Comparison of ENCODE assay signal across 8 cellular contexts in genomic region chr17:60390881-60391418, GRCh38. TPM values are rescaled to one million over a fixed set of nuclear protein-coding genes. Genes with fewer than 3 reads are reported as not detected.
DNase-seq lines count a peak whose midpoint lies in the region; ATAC-seq and TF ChIP-seq lines count a peak whose summit lies in the region.

No MANE protein-coding gene starts in this region.

- no peaks in the 10 kb centered on the region for H3K36me3 ChIP-seq in CD8-positive, alpha-beta T cell (ENCODE audit: insufficient read depth, low read length)
- H3K36me3 ChIP-seq in mammary epithelial cell (ENCODE audit: insufficient read depth, low read length) (no peaks in the 10 kb centered on the region), kidney epithelial cell (ENCODE audit: control insufficient read depth, insufficient read depth, low read length) (no peaks in the 10 kb centered on the region)

- no peak for TF ChIP-seq CTCF in CD8-positive, alpha-beta T cell (IDR thresholded peaks at IDR 0.05)
- TF ChIP-seq CTCF in mammary epithelial cell (conservative IDR thresholded peaks at IDR 0.05 in 1 of 2, IDR thresholded peaks at IDR 0.05 in 1 of 2; ENCODE audit: extremely low read depth in 1 of 2, insufficient read depth in 1 of 2, low read depth in 1 of 2, low read length in 2 of 2) (no peak), kidney epithelial cell (IDR thresholded peaks at IDR 0.05; ENCODE audit: insufficient read depth, low read length, poor library complexity, severe bottlenecking) (no peak)

- peak overlapping the region; percentile 95 for H3K4me3 Mint-ChIP-seq in CD8-positive, alpha-beta T cell

- H4K20me1 ChIP-seq in mammary epithelial cell (ENCODE audit: insufficient read depth, low read length) = no peaks in the 10 kb centered on the region

- WGBS in mammary epithelial cell (ENCODE audit: low coverage, missing lambda C conversion rate) = 3% methylated on average over 12 of the region's 12 CpGs

- peaks cover 10% of the 10 kb centered on the region for H3K36me3 Mint-ChIP-seq in CD8-positive, alpha-beta T cell

- peaks cover 47% of the 10 kb centered on the region for H3K4me1 Mint-ChIP-seq in CD8-positive, alpha-beta T cell (ENCODE audit: low read depth)

- peak overlapping the region; percentile 93 for H3K27ac Mint-ChIP-seq in CD8-positive, alpha-beta T cell

- H3K27me3 Mint-ChIP-seq in CD8-positive, alpha-beta T cell (ENCODE audit: low read depth) = no peaks in the 10 kb centered on the region

- in situ Hi-C loops in mammary epithelial cell (cut with MboI; ENCODE audit: low sequenced_read_pairs in 2 of 2) = no loop called here

- intact Hi-C loops in CD8-positive, alpha-beta T cell (cut with DNase I, micrococcal nuclease) = loop anchor here (2.0 to 10.0 kb wide), 7 partner anchors 30 to 1674 kb away; partner anchors contain the start of genes INTS2 (in 1 of the 2), MED13 (in 1 of the 2), PTRH2 (in 1 of the 2) and RPS6KB1 (in 1 of the 2)
- intact Hi-C loops in mammary epithelial cell (cut with micrococcal nuclease) = loop anchor here (2.0 to 10.0 kb wide), 2 partner anchors 32 to 56 kb away; no protein-coding TSS in a partner anchor

- H3K4me1 ChIP-seq in CD8-positive, alpha-beta T cell (ENCODE audit: insufficient read depth, low read length) = peaks cover 18% of the 10 kb centered on the region
- peaks cover 22% of the 10 kb centered on the region for H3K4me1 ChIP-seq in mammary epithelial cell (ENCODE audit: insufficient read depth, low read length)

- H3K9me3 ChIP-seq in CD8-positive, alpha-beta T cell (ENCODE audit: low read length) = no peaks in the 10 kb centered on the region
- H3K9me3 ChIP-seq in mammary epithelial cell (replicated peaks; ENCODE audit: insufficient read depth, low read length) = no peaks in the 10 kb centered on the region

- H3K4me2 ChIP-seq in mammary epithelial cell (ENCODE audit: insufficient read depth, low read depth, low read length) = peak overlapping the region; percentile 87

- peak overlapping the region; percentile 89 for H3K27ac ChIP-seq in CD8-positive, alpha-beta T cell (ENCODE audit: low read depth, low read length)
- peak overlapping the region; percentile 57 for H3K27ac ChIP-seq in mammary epithelial cell (ENCODE audit: insufficient read depth, low read depth, low read length)

- H2AFZ ChIP-seq in mammary epithelial cell (ENCODE audit: low read depth, low read length) = peak overlapping the region; percentile 92

- H3K4me3 ChIP-seq in CD8-positive, alpha-beta T cell (ENCODE audit: low read depth, low read length) = peak overlapping the region; percentile 86
- H3K4me3 ChIP-seq in mammary epithelial cell (replicated peaks in 1 of 3; ENCODE audit: insufficient read depth in 1 of 3, low read depth in 2 of 3, low read length in 3 of 3) (peak overlapping the region; percentile 66 to 93 (median 67)), kidney epithelial cell (ENCODE audit: low read depth, low read length) (peak overlapping the region; percentile 61)

- no peak for ATAC-seq in CD8-positive, alpha-beta T cell
- ATAC-seq in SK-N-SH treated with all-trans-retinoic acid at 6 μM for 48 hours (peak; percentile 44), GM19328 (IDR thresholded peaks at IDR 0.05; ENCODE audit: unreplicated experiment) (no peak)

- peak overlapping the region; percentile 68 for H3K9ac ChIP-seq in mammary epithelial cell (ENCODE audit: insufficient read depth, low read length)

- H3K27me3 ChIP-seq in CD8-positive, alpha-beta T cell (ENCODE audit: insufficient read depth, low read length) = no peaks in the 10 kb centered on the region
- H3K27me3 ChIP-seq in mammary epithelial cell (ENCODE audit: insufficient read depth, low read length) = no peaks in the 10 kb centered on the region
- H3K27me3 ChIP-seq in kidney epithelial cell (ENCODE audit: control insufficient read depth, insufficient read depth, low read length) = no peaks in the 10 kb centered on the region

- CTCF ChIA-PET in CD8-positive, alpha-beta T cell (lab: Charles Lee) = interaction anchor here (1.8 kb wide), 2 partner anchors 10 to 13 kb away, joined by 6 to 7 read pairs; no protein-coding TSS in a partner anchor
- CTCF ChIA-PET in mammary epithelial cell (lab: Charles Lee; ENCODE audit: low non-redundant PET) = no interaction called here

- no TSS peak for BruUV-seq in mammary epithelial cell (replicated peaks; lab: Mats Ljungman, UMichigan)

- peaks cover 57% of the 10 kb centered on the region for H3K79me2 ChIP-seq in mammary epithelial cell (ENCODE audit: insufficient read depth, low read length)

- POLR2A ChIA-PET in CD8-positive, alpha-beta T cell (lab: Charles Lee) = interaction anchor here (0.7 to 2.4 kb wide), 4 partner anchors 10 to 286 kb away, joined by 3 to 9 read pairs (median 4); partner anchors contain the start of genes BCAS3 and CHCT1

- DNase-seq in CD8-positive, alpha-beta T cell = peak in 5 of 7 experiments; percentile 11 to 49 (median 26)
- DNase-seq in HK-2 (ENCODE audit: unreplicated experiment) = peak; percentile 45
- DNase-seq in mammary epithelial cell = peak; percentile 36
- no peak for DNase-seq in kidney epithelial cell (ENCODE audit: low read depth)
- DNase-seq in stimulated activated CD4-positive, alpha-beta T cell treated with anti-CD3 and anti-CD28 coated beads, Interleukin-2, amount 100 ng/mL, for 48 hours = peak; percentile 12 to 24
- no peak for DNase-seq in OCI-M2 (lab: John Stamatoyannopoulos, UW; ENCODE audit: unreplicated experiment)

- dilution Hi-C loops in mammary epithelial cell (cut with HindIII; ENCODE audit: low sequenced_read_pairs) = no loop called here

- no peaks in the 10 kb centered on the region for H3K9me3 Mint-ChIP-seq in CD8-positive, alpha-beta T cell

TF ChIP-seq in SK-N-SH treated with all-trans-retinoic acid at 6 μM for 48 hours, 23 proteins besides CTCF, POLR2A, EP300 and RAD21 (continues in another document):
- no peak for TF ChIP-seq TSHZ2 (CRISPR knock-in tag; IDR thresholded peaks at IDR 0.05)
- TF ChIP-seq TCF4 (CRISPR knock-in tag; IDR thresholded peaks at IDR 0.05; ENCODE audit: borderline replicate concordance) = no peak
- TF ChIP-seq ISL1 (CRISPR knock-in tag; IDR thresholded peaks at IDR 0.05) = no peak
- no peak for TF ChIP-seq ARNTL (CRISPR knock-in tag; IDR thresholded peaks at IDR 0.05; ENCODE audit: borderline replicate concordance, low read depth)
- TF ChIP-seq ZFP3 (CRISPR knock-in tag; IDR thresholded peaks at IDR 0.05) = no peak
- TF ChIP-seq, protein P1, sequence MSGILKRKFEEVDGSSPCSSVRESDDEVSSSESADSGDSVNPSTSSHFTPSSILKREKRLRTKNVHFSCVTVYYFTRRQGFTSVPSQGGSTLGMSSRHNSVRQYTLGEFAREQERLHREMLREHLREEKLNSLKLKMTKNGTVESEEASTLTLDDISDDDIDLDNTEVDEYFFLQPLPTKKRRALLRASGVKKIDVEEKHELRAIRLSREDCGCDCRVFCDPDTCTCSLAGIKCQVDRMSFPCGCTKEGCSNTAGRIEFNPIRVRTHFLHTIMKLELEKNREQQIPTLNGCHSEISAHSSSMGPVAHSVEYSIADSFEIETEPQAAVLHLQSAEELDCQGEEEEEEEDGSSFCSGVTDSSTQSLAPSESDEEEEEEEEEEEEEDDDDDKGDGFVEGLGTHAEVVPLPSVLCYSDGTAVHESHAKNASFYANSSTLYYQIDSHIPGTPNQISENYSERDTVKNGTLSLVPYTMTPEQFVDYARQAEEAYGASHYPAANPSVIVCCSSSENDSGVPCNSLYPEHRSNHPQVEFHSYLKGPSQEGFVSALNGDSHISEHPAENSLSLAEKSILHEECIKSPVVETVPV (CRISPR knock-in tag; IDR thresholded peaks at IDR 0.05) = no peak
- no peak for TF ChIP-seq TOX (CRISPR knock-in tag; IDR thresholded peaks at IDR 0.05; ENCODE audit: borderline replicate concordance)
- no peak for TF ChIP-seq PPARA (CRISPR knock-in tag; IDR thresholded peaks at IDR 0.05; ENCODE audit: borderline replicate concordance)
- no peak for TF ChIP-seq ZNF70 (CRISPR knock-in tag; IDR thresholded peaks at IDR 0.05)
- no peak for TF ChIP-seq OSR1 (CRISPR knock-in tag; IDR thresholded peaks at IDR 0.05)
- TF ChIP-seq BACH2 (CRISPR knock-in tag; IDR thresholded peaks at IDR 0.05; ENCODE audit: borderline replicate concordance) = no peak
- no peak for TF ChIP-seq ZFP30 (CRISPR knock-in tag; IDR thresholded peaks at IDR 0.05)
- TF ChIP-seq RARB (CRISPR knock-in tag; IDR thresholded peaks at IDR 0.05) = no peak
- no peak for TF ChIP-seq CSDC2 (CRISPR knock-in tag; IDR thresholded peaks at IDR 0.05)
- no peak for TF ChIP-seq ZNF8 (CRISPR knock-in tag; IDR thresholded peaks at IDR 0.05)
- TF ChIP-seq ESRRG (CRISPR knock-in tag; IDR thresholded peaks at IDR 0.05) = no peak
- TF ChIP-seq GLIS3 (CRISPR knock-in tag; IDR thresholded peaks at IDR 0.05) = no peak
- no peak for TF ChIP-seq ZNF565 (CRISPR knock-in tag; conservative IDR thresholded peaks at IDR 0.05; ENCODE audit: low read depth)

RNA-seq across cellular contexts. Expression of gene USP32, which starts 1.0 kb away (rescaled TPM):
- total RNA-seq in CD8-positive, alpha-beta T cell = 10 to 100 TPM; 24.7 to 26.3 TPM
- total RNA-seq in mammary epithelial cell (10 to 100 TPM; 56.8 to 63.0 TPM), kidney epithelial cell (31.4 and 37.2 TPM in 2 replicates)
- polyA plus RNA-seq in mammary epithelial cell = 20.3 TPM
- polyA minus RNA-seq in mammary epithelial cell = 39.0 TPM

RNA-seq across cellular contexts. Expression of gene CHCT1, which starts 31.3 kb away (rescaled TPM):
- total RNA-seq in CD8-positive, alpha-beta T cell = not detected
- total RNA-seq in mammary epithelial cell = not detected
- polyA plus RNA-seq in mammary epithelial cell = not detected
- polyA minus RNA-seq in mammary epithelial cell = not detected
- 1.4 TPM in 1 of 2 replicates, not detected in the other for total RNA-seq in kidney epithelial cell

Comparison
In these comparisons a context has a peak if more than half of its experiments do, and no peak if none do; other contexts are left out.
1. DNase-seq: peak in CD8-positive, alpha-beta T cell (5 of 7), HK-2 (single experiment), mammary epithelial cell (single experiment) and stimulated activated CD4-positive, alpha-beta T cell treated with anti-CD3 and anti-CD28 coated beads, Interleukin-2, amount 100 ng/mL, for 48 hours (2 of 2); none in kidney epithelial cell (single experiment) and OCI-M2 (single experiment).
2. Peak in every context shown above with its lines, with median percentiles within 50 percentile points of each other: H3K4me3 ChIP-seq.